11 cellular contexts compared by ENCODE assay signal in the genomic region with DNA sequence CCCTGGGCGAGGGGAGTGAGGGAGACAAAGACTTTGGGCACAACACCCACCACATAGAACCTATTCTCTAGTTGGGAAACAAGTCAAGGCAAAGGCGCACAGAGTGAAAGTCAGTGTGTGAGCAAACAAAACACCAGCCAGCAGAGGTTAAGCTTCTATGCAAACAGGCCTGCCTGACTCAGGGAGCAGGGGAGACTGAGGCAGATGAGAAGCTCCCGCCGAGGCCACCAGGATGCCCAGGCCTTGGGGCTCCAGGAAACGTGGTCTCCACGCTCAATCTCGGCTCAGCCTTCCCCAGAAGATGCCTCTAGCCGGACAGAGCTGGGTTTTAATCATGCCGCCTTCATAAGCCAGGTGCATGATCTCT.
DNase-seq lines count a peak whose midpoint lies in the region; ATAC-seq, FAIRE-seq and TF ChIP-seq lines count a peak whose summit lies in the region.
"Had no signal": no experiment of that assay in that cellular context is flagged by ENCODE, and none has a peak within 500 bp of the region (broad histone marks: within the 10 kb centered on the region; RNA-seq: fewer than 3 reads in every experiment).

No MANE protein-coding gene starts in this region.

- peak; percentile 21 for ATAC-seq in activated CD8-positive, alpha-beta memory T cell treated with anti-CD3 and anti-CD28 coated beads, Interleukin-2, amount 10 ng/mL, durations not matched to agents 7 days and 5 days
- peak; percentile 8 for ATAC-seq in HG03460 (IDR thresholded peaks at IDR 0.05; ENCODE audit: unreplicated experiment)
- ATAC-seq in GM21367 (IDR thresholded peaks at IDR 0.05; ENCODE audit: unreplicated experiment) = no peak

- no peak for TF ChIP-seq CTCF in suprapubic skin (IDR thresholded peaks at IDR 0.05)

- 50% methylated on average over 9 of the region's 9 CpGs for WGBS in suprapubic skin

- TF ChIP-seq POLR2A in suprapubic skin (IDR thresholded peaks at IDR 0.05) = no peak

- H3K36me3 ChIP-seq in effector memory CD4-positive, alpha-beta T cell (ENCODE audit: control insufficient read depth, insufficient read depth, low read length) = no peaks in the 10 kb centered on the region
- no peaks in the 10 kb centered on the region for H3K36me3 ChIP-seq in suprapubic skin
- H3K36me3 ChIP-seq: MG63, pancreas had no signal

- CTCF ChIA-PET in activated CD8-positive, alpha-beta memory T cell treated with anti-CD3 and anti-CD28 coated beads, Interleukin-2, amount 10 ng/mL, durations not matched to agents 7 days and 5 days (lab: Charles Lee) = interaction anchor here (0.7 to 3.1 kb wide), 30 partner anchors 9 to 547 kb away, joined by 3 to 33 read pairs (median 4); no protein-coding TSS in a partner anchor

- no peaks in the 10 kb centered on the region for H3K36me3 Mint-ChIP-seq in activated CD8-positive, alpha-beta memory T cell treated with anti-CD3 and anti-CD28 coated beads, Interleukin-2, amount 10 ng/mL, durations not matched to agents 7 days and 5 days

- H3K27ac ChIP-seq in effector memory CD4-positive, alpha-beta T cell (ENCODE audit: insufficient read depth, low read length, poor library complexity, severe bottlenecking) = no peak overlapping the region
- H3K27ac ChIP-seq in suprapubic skin = no peak overlapping the region
- H3K27ac ChIP-seq: pancreas had no signal

- H3K27me3 Mint-ChIP-seq in activated CD8-positive, alpha-beta memory T cell treated with anti-CD3 and anti-CD28 coated beads, Interleukin-2, amount 10 ng/mL, durations not matched to agents 7 days and 5 days = peaks cover 43% of the 10 kb centered on the region

- no peak for FAIRE-seq in HTR-8/SVneo (lab: Jason Lieb, UNC)
- FAIRE-seq: colon, pancreas had no signal

- no peak overlapping the region for H3K4me3 Mint-ChIP-seq in activated CD8-positive, alpha-beta memory T cell treated with anti-CD3 and anti-CD28 coated beads, Interleukin-2, amount 10 ng/mL, durations not matched to agents 7 days and 5 days

- peaks cover 3% of the 10 kb centered on the region for H3K4me1 ChIP-seq in effector memory CD4-positive, alpha-beta T cell (ENCODE audit: control insufficient read depth, insufficient read depth, low read length, poor library complexity, severe bottlenecking)
- H3K4me1 ChIP-seq in suprapubic skin = peaks cover 4% of the 10 kb centered on the region
- H3K4me1 ChIP-seq: pancreas had no signal

- no peaks in the 10 kb centered on the region for H3K27me3 ChIP-seq in effector memory CD4-positive, alpha-beta T cell (replicated peaks; ENCODE audit: control insufficient read depth, insufficient read depth, low read length, poor library complexity, severe bottlenecking)
- peaks cover 27% of the 10 kb centered on the region for H3K27me3 ChIP-seq in suprapubic skin
- H3K27me3 ChIP-seq: MG63, pancreas had no signal

- peaks cover 19% of the 10 kb centered on the region for H3K4me1 Mint-ChIP-seq in activated CD8-positive, alpha-beta memory T cell treated with anti-CD3 and anti-CD28 coated beads, Interleukin-2, amount 10 ng/mL, durations not matched to agents 7 days and 5 days

- no peaks in the 10 kb centered on the region for H3K9me3 Mint-ChIP-seq in activated CD8-positive, alpha-beta memory T cell treated with anti-CD3 and anti-CD28 coated beads, Interleukin-2, amount 10 ng/mL, durations not matched to agents 7 days and 5 days (ENCODE audit: low read depth)

- DNase-seq in activated CD8-positive, alpha-beta memory T cell treated with anti-CD3 and anti-CD28 coated beads, Interleukin-2, amount 10 ng/mL, durations not matched to agents 7 days and 5 days = no peak
- no peak for DNase-seq in activated CD8-positive, alpha-beta memory T cell treated with anti-CD3 and anti-CD28 coated beads, Interleukin-2, amount 50 U/mL, for 4 hours
- no peak for DNase-seq in effector memory CD4-positive, alpha-beta T cell
- DNase-seq in suprapubic skin (ENCODE audit: low spot score in 2 of 2) (no peak), HTR-8/SVneo (ENCODE audit: insufficient read length, low spot score) (no peak), ecto neural progenitor cell (ENCODE audit: low spot score) (no peak)

- TF ChIP-seq EP300 in suprapubic skin (IDR thresholded peaks at IDR 0.05) = no peak

- H3K27ac Mint-ChIP-seq in activated CD8-positive, alpha-beta memory T cell treated with anti-CD3 and anti-CD28 coated beads, Interleukin-2, amount 10 ng/mL, durations not matched to agents 7 days and 5 days = no peak overlapping the region

- no peaks in the 10 kb centered on the region for H3K9me3 ChIP-seq in effector memory CD4-positive, alpha-beta T cell (ENCODE audit: control insufficient read depth, low read length)
- H3K9me3 ChIP-seq in suprapubic skin = no peaks in the 10 kb centered on the region
- H3K9me3 ChIP-seq: MG63, pancreas had no signal

- peak overlapping the region; percentile 44 for H3K4me3 ChIP-seq in effector memory CD4-positive, alpha-beta T cell (ENCODE audit: insufficient read depth, low read depth, low read length, poor library complexity, severe bottlenecking)
- peak overlapping the region; percentile 43 for H3K4me3 ChIP-seq in suprapubic skin
